In the genomic region with DNA sequence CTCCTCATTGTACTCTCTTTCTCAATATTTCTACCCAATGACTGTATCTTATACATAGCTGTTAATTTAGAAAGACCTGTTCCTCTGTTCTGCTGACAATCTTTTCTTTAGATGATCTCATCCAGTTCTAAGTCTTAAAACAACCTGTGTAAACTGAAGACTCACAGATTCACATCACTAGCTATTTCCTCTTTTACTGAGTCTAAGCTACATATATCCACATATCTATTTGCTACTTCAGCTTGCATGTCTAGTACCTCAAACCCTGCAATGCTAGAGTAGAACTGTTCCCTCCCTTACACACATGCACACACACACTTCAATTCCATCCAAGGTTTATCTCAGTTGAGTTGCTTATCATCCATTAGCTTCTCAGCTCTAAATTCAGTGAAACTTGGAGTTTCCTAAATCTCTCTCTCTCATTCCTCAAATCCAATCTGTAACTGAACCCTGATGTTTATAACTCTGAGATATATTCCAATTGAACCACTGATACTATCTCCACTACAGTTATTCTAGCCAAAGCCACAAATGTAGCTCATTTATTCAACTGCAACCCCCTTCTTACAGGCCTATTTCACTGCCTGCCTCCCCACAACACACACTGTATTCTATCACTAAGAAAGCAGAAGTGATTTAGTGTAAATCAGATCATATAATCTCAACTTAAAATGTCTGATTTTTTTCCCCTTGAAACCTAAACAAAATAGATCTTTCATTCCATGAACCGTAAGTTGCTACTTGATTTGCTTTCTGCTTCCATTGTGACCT, we compare ENCODE assay signal across 18 cellular contexts.
"Had no signal": no experiment of that assay in that cellular context is flagged by ENCODE, and none has a peak within 500 bp of the region (broad histone marks: within the 10 kb centered on the region; RNA-seq: fewer than 3 reads in every experiment).

No MANE protein-coding gene starts in this region.

- H3K27me3 Mint-ChIP-seq: activated naive CD8-positive, alpha-beta T cell treated with anti-CD3 and anti-CD28 coated beads, Interleukin-2, amount 50 U/mL, for 24 hours; activated T-helper 17 cell treated with anti-CD3 and anti-CD28 coated beads, Interleukin-2, amount 50 U/mL, for 72 hours; natural killer cell treated with Interleukin-12 subunit alpha and Interleukin-12 subunit beta and Interleukin-15 and Interleukin-18, amount 100 ng/mL, for 72 hours; stimulated activated memory B cell treated with anti-CD40 and anti-IgM and Interleukin-4, amounts not matched to agents 10 μg/mL and 1 μg/mL and 100 μg/mL, for 72 hours had no signal

- H3K4me1 ChIP-seq: breast epithelium had no signal

- H3K36me3 ChIP-seq: breast epithelium had no signal

- H3K4me3 ChIP-seq: breast epithelium had no signal

- H3K4me1 Mint-ChIP-seq: activated naive CD8-positive, alpha-beta T cell treated with anti-CD3 and anti-CD28 coated beads, Interleukin-2, amount 50 U/mL, for 24 hours; activated T-helper 17 cell treated with anti-CD3 and anti-CD28 coated beads, Interleukin-2, amount 50 U/mL, for 72 hours; stimulated activated memory B cell treated with anti-CD40 and anti-IgM and Interleukin-4, amounts not matched to agents 10 μg/mL and 1 μg/mL and 100 μg/mL, for 72 hours had no signal

- H3K9me3 ChIP-seq: breast epithelium had no signal

- ATAC-seq: activated naive CD8-positive, alpha-beta T cell treated with anti-CD3 and anti-CD28 coated beads, Interleukin-2, amount 50 U/mL, for 24 hours; activated T-helper 17 cell treated with anti-CD3 and anti-CD28 coated beads, Interleukin-2, amount 50 U/mL, for 72 hours; natural killer cell treated with Interleukin-12 subunit alpha and Interleukin-12 subunit beta and Interleukin-15 and Interleukin-18, amount 100 ng/mL, for 72 hours; stimulated activated memory B cell treated with anti-CD40 and anti-IgM and Interleukin-4, amounts not matched to agents 10 μg/mL and 1 μg/mL and 100 μg/mL, for 72 hours had no signal

- DNase-seq: activated CD4-positive, alpha-beta T cell treated with anti-CD3 and anti-CD28 coated beads, Interleukin-2, amount 50 U/mL, for 48 hours; activated naive CD4-positive, alpha-beta T cell treated with Interleukin-2 at 50 U/mL for 16 hours; activated naive CD8-positive, alpha-beta T cell treated with anti-CD3 and anti-CD28 coated beads, Interleukin-2, amount 50 U/mL, for 24 hours; aorta; cerebellar nuclear complex; effector CD8-positive, alpha-beta T cell; foreskin fibroblast; glutamatergic neuron; mesendoderm; nucleus accumbens; posterior cingulate gyrus; retina; stimulated activated CD4-positive, alpha-beta T cell treated with anti-CD3 and anti-CD28 coated beads, Interleukin-2, amount 100 ng/mL, for 48 hours had no signal

- H3K27ac Mint-ChIP-seq: activated naive CD8-positive, alpha-beta T cell treated with anti-CD3 and anti-CD28 coated beads, Interleukin-2, amount 50 U/mL, for 24 hours; activated T-helper 17 cell treated with anti-CD3 and anti-CD28 coated beads, Interleukin-2, amount 50 U/mL, for 72 hours; natural killer cell treated with Interleukin-12 subunit alpha and Interleukin-12 subunit beta and Interleukin-15 and Interleukin-18, amount 100 ng/mL, for 72 hours; stimulated activated memory B cell treated with anti-CD40 and anti-IgM and Interleukin-4, amounts not matched to agents 10 μg/mL and 1 μg/mL and 100 μg/mL, for 72 hours had no signal

- H3K9me3 Mint-ChIP-seq: stimulated activated memory B cell treated with anti-CD40 and anti-IgM and Interleukin-4, amounts not matched to agents 10 μg/mL and 1 μg/mL and 100 μg/mL, for 72 hours had no signal

- H3K36me3 Mint-ChIP-seq: stimulated activated memory B cell treated with anti-CD40 and anti-IgM and Interleukin-4, amounts not matched to agents 10 μg/mL and 1 μg/mL and 100 μg/mL, for 72 hours had no signal

- H3K27me3 ChIP-seq: breast epithelium had no signal

- H3K27ac ChIP-seq: breast epithelium, VCaP had no signal

- H3K4me3 Mint-ChIP-seq: activated naive CD8-positive, alpha-beta T cell treated with anti-CD3 and anti-CD28 coated beads, Interleukin-2, amount 50 U/mL, for 24 hours; activated T-helper 17 cell treated with anti-CD3 and anti-CD28 coated beads, Interleukin-2, amount 50 U/mL, for 72 hours; natural killer cell treated with Interleukin-12 subunit alpha and Interleukin-12 subunit beta and Interleukin-15 and Interleukin-18, amount 100 ng/mL, for 72 hours; stimulated activated memory B cell treated with anti-CD40 and anti-IgM and Interleukin-4, amounts not matched to agents 10 μg/mL and 1 μg/mL and 100 μg/mL, for 72 hours had no signal
